In the genomic region with DNA sequence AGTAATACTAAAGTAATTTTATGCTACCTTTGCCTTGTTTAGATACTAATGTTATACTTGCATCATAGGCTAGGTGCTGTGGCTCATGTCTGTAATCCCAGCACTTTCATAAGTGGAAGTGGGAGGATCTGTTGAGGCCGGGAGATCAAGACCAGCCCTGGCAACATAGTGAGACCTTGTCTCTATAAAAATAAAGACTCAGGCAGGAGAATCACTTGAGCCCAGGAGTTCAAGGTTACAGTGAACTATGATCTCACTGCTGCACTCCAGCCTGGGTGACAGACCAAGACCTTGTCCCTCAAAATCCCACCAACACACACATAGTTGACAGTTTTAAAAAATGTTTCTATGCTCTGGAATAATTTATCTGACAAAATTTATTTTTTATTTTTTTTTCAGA, we compare ENCODE assay signal across 8 cellular contexts.
"Had no signal": no experiment of that assay in that cellular context is flagged by ENCODE, and none has a peak within 500 bp of the region (broad histone marks: within the 10 kb centered on the region; RNA-seq: fewer than 3 reads in every experiment).

No MANE protein-coding gene starts in this region.

- H3K4me3 ChIP-seq: GM12878 had no signal

- DNase-seq: GDM1, GF-D8 had no signal

- FAIRE-seq: G401.6, GM12878, GM12891, GM12892, GM18507, GM19239 had no signal
